Comparison of ENCODE assay signal across 8 cellular contexts in the genomic region with DNA sequence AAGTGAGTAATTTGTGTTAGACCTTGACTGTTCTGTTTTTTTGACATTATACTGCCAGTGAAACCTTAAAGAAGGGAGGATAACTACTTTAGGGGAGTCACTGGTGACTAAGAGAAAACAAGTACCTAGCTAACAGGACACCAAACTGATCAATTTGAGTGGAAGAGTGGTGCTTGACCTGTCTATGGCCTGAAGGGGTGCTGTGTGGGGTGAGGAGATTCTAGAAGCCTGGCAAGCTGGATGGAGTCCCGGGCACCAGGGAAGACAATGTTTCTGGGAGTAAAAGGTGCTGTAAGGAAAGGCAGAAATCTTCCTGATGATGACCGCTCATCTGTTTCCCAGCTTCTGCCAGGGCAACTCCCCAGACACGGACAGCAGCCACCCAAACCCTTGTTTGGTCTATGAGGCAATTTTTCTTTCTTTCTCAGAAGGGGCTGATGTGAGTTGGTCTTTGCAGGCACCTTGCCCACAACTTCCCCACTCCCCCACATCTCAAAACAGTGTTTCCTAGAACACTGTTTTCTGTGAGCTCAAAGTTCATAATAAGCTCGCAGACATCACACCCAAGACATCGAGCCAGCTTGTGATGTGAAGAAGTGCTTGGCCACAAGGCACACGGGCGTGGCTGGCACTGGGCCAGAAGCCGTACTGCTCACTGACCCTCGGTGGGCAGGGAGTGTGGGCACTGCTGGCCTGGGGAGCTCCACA. TPM values are rescaled to one million over a fixed set of nuclear protein-coding genes. Genes with fewer than 3 reads are reported as not detected.
DNase-seq lines count a peak whose midpoint lies in the region; ATAC-seq, FAIRE-seq and TF ChIP-seq lines count a peak whose summit lies in the region.

No MANE protein-coding gene starts in this region.

- H3K27ac ChIP-seq in HepG2 (ENCODE audit: extremely low read length, insufficient read depth, low read length): no peak overlapping the region

- DNase-seq in Right ventricle myocardium inferior (ENCODE audit: missing footprints) (no peak), cardiac septum (ENCODE audit: low spot score) (no peak), HepG2 (ENCODE audit: low spot score) (no peak), NCI-H446 treated with DMSO at 0.1 percent for 48 hours (lab: John Stamatoyannopoulos, UW) (no peak)
- peak; percentile 73 to 75 for DNase-seq in activated T-cell treated with anti-CD3 and anti-CD28 coated beads, Interleukin-2, amount 50 U/mL, for 72 hours

- H3K36me3 Mint-ChIP-seq in activated T-cell treated with anti-CD3 and anti-CD28 coated beads, Interleukin-2, amount 50 U/mL, for 72 hours (ENCODE audit: insufficient read depth in 2 of 2): peaks cover 15 to 25% of the 10 kb centered on the region in 2 donors

- FAIRE-seq in HepG2 (lab: Jason Lieb, UNC): no peak

- TF ChIP-seq CTCF in HepG2 (CRISPR knock-in tag; IDR thresholded peaks at IDR 0.05): no peak

- H3K9ac ChIP-seq in HepG2 (ENCODE audit: insufficient read depth, low read depth, low read length): no peak overlapping the region

- H3K79me2 ChIP-seq in HepG2 (ENCODE audit: insufficient read depth, low read length): no peaks in the 10 kb centered on the region

- intact Hi-C loops in Right ventricle myocardium inferior (cut with DNase I): loop anchor here (5.0 kb wide), 1 partner anchor 143 kb away; no protein-coding TSS in a partner anchor
- intact Hi-C loops in cardiac septum (cut with DNase I): no loop called here
- intact Hi-C loops in HepG2 (cut with micrococcal nuclease; ENCODE audit: unreplicated experiment): no loop called here

- no peaks in the 10 kb centered on the region for H3K27me3 Mint-ChIP-seq in activated T-cell treated with anti-CD3 and anti-CD28 coated beads, Interleukin-2, amount 50 U/mL, for 72 hours (ENCODE audit: low read depth)

- peaks cover 89% of the 10 kb centered on the region for H3K4me1 Mint-ChIP-seq in activated T-cell treated with anti-CD3 and anti-CD28 coated beads, Interleukin-2, amount 50 U/mL, for 72 hours (ENCODE audit: low read depth)

- H3K27ac Mint-ChIP-seq in activated T-cell treated with anti-CD3 and anti-CD28 coated beads, Interleukin-2, amount 50 U/mL, for 72 hours: peak overlapping the region; percentile 99

- CTCF ChIA-PET in HepG2 (lab: Yijun Ruan, JAX; ENCODE audit: low intra/inter-chr PET ratio, low total read pairs): interaction anchor here (2.7 kb wide), 1 partner anchor 417 kb away, joined by 10 read pairs; no protein-coding TSS in a partner anchor

- no peak overlapping the region for H2AFZ ChIP-seq in HepG2 (ENCODE audit: low read length)

- no peaks in the 10 kb centered on the region for H3K36me3 ChIP-seq in HepG2 (replicated peaks in 1 of 2; ENCODE audit: control insufficient read depth in 1 of 2, insufficient read depth in 2 of 2, low read length in 2 of 2)

- BruUV-seq in HepG2 (replicated peaks; lab: Mats Ljungman, UMichigan): no TSS peak

- in situ Hi-C loops in HepG2 (cut with HindIII; ENCODE audit: extremely low pct_ligation_motif_present, low pct_unique_long_range_greater_than_20kb): loop anchor here (10.0 kb wide), 1 partner anchor 415 kb away; no protein-coding TSS in a partner anchor

- TF ChIP-seq EP300 in HepG2 (IDR thresholded peaks at IDR 0.05; ENCODE audit: low read depth in 2 of 2, low read length in 2 of 2): no peak
- TF ChIP-seq EP300 in HepG2 (CRISPR knock-in tag; IDR thresholded peaks at IDR 0.05; ENCODE audit: borderline replicate concordance): no peak

- peak; percentile 5 for ATAC-seq in Right ventricle myocardium inferior
- peak; percentile 52 to 60 for ATAC-seq in activated T-cell treated with anti-CD3 and anti-CD28 coated beads, Interleukin-2, amount 50 U/mL, for 72 hours (replicated peaks in 1 of 2)
- ATAC-seq in HepG2: peak; percentile 77
- no peak for ATAC-seq in GM18498 (IDR thresholded peaks at IDR 0.05; ENCODE audit: unreplicated experiment)
- ATAC-seq in GM18858 (IDR thresholded peaks at IDR 0.05; ENCODE audit: unreplicated experiment): no peak
- no peak for ATAC-seq in HG03108 (IDR thresholded peaks at IDR 0.05; ENCODE audit: unreplicated experiment)

- H3K4me2 ChIP-seq in HepG2 (ENCODE audit: low read depth, low read length): no peak overlapping the region

- TF ChIP-seq POLR2A in HepG2 (IDR thresholded peaks at IDR 0.05; ENCODE audit: insufficient read depth in 1 of 2, low read depth in 2 of 2, low read length in 2 of 2): no peak

- H3K27me3 ChIP-seq in HepG2 (ENCODE audit: control insufficient read depth in 1 of 2, insufficient read depth in 2 of 2, low read length in 2 of 2): no peaks in the 10 kb centered on the region

- no peaks in the 10 kb centered on the region for H3K4me1 ChIP-seq in HepG2 (ENCODE audit: insufficient read depth, low read length)

- peak overlapping the region; percentile 87 to 92 for H3K4me3 Mint-ChIP-seq in activated T-cell treated with anti-CD3 and anti-CD28 coated beads, Interleukin-2, amount 50 U/mL, for 72 hours

- no peaks in the 10 kb centered on the region for H3K9me3 Mint-ChIP-seq in activated T-cell treated with anti-CD3 and anti-CD28 coated beads, Interleukin-2, amount 50 U/mL, for 72 hours

- no peaks in the 10 kb centered on the region for H3K9me3 ChIP-seq in HepG2 (ENCODE audit: low read length)

- H4K20me1 ChIP-seq in HepG2 (ENCODE audit: insufficient read depth, low read length): no peaks in the 10 kb centered on the region

- H3K4me3 ChIP-seq in HepG2 (replicated peaks in 1 of 3; ENCODE audit: insufficient read depth in 1 of 3, low read depth in 2 of 3, low read length in 3 of 3): no peak overlapping the region

- no peak for TF ChIP-seq RAD21 in HepG2 (CRISPR knock-in tag; IDR thresholded peaks at IDR 0.05)

- 32% methylated on average over 9 of the region's 9 CpGs for WGBS in HepG2 (ENCODE audit: low lambda C conversion rate)

- POLR2A ChIA-PET in HepG2 (lab: Yijun Ruan, JAX): no interaction called here

TF ChIP-seq in HepG2, 621 proteins besides CTCF, POLR2A, EP300 and RAD21:
- TF ChIP-seq, protein P1, sequence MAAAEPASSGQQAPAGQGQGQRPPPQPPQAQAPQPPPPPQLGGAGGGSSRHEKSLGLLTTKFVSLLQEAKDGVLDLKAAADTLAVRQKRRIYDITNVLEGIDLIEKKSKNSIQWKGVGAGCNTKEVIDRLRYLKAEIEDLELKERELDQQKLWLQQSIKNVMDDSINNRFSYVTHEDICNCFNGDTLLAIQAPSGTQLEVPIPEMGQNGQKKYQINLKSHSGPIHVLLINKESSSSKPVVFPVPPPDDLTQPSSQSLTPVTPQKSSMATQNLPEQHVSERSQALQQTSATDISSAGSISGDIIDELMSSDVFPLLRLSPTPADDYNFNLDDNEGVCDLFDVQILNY (CRISPR knock-in tag; conservative IDR thresholded peaks at IDR 0.05): no peak
- no peak for TF ChIP-seq ZNF354B (CRISPR knock-in tag; IDR thresholded peaks at IDR 0.05)
- TF ChIP-seq PHB2 (IDR thresholded peaks at IDR 0.05; ENCODE audit: partially characterized antibody): no peak
- TF ChIP-seq, protein P2, sequence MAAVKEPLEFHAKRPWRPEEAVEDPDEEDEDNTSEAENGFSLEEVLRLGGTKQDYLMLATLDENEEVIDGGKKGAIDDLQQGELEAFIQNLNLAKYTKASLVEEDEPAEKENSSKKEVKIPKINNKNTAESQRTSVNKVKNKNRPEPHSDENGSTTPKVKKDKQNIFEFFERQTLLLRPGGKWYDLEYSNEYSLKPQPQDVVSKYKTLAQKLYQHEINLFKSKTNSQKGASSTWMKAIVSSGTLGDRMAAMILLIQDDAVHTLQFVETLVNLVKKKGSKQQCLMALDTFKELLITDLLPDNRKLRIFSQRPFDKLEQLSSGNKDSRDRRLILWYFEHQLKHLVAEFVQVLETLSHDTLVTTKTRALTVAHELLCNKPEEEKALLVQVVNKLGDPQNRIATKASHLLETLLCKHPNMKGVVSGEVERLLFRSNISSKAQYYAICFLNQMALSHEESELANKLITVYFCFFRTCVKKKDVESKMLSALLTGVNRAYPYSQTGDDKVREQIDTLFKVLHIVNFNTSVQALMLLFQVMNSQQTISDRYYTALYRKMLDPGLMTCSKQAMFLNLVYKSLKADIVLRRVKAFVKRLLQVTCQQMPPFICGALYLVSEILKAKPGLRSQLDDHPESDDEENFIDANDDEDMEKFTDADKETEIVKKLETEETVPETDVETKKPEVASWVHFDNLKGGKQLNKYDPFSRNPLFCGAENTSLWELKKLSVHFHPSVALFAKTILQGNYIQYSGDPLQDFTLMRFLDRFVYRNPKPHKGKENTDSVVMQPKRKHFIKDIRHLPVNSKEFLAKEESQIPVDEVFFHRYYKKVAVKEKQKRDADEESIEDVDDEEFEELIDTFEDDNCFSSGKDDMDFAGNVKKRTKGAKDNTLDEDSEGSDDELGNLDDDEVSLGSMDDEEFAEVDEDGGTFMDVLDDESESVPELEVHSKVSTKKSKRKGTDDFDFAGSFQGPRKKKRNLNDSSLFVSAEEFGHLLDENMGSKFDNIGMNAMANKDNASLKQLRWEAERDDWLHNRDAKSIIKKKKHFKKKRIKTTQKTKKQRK (IDR thresholded peaks at IDR 0.05; ENCODE audit: low read length): no peak

RNA-seq across cellular contexts. Expression of a gene that starts 4.6 kb away (rescaled TPM):
- total RNA-seq in Right ventricle myocardium inferior (1.0 TPM), cardiac septum (1.2 TPM), HepG2 (2016; rRNA removed; fragmentation: Illumina TruSeq; extraction: Trizol) (not detected in 2 replicates)
- total RNA-seq in activated T-cell treated with anti-CD3 and anti-CD28 coated beads, Interleukin-2, amount 50 U/mL, for 72 hours: 10 to 100 TPM; 37.8 to 52.3 TPM
- total RNA-seq in HepG2 (2016; cell fraction: cytosol; rRNA removed; fragmentation: Illumina TruSeq; extraction: Trizol; ENCODE audit: low read depth): not detected in 2 replicates
- total RNA-seq in HepG2 (2016; cell fraction: insoluble cytoplasmic fraction; rRNA removed; fragmentation: Illumina TruSeq; extraction: Trizol): not detected in 2 replicates
- total RNA-seq in HepG2 (2016; cell fraction: membrane; rRNA removed; fragmentation: Illumina TruSeq; extraction: Trizol): not detected in 2 replicates
- total RNA-seq in HepG2 (2016; cell fraction: nucleus; rRNA removed; fragmentation: Illumina TruSeq; extraction: Trizol): not detected in 2 replicates
- polyA plus RNA-seq in HepG2 (2011; rRNA removed): not detected in 2 replicates
- not detected in 2 replicates for polyA plus RNA-seq in HepG2 (2011; cell fraction: cytosol; rRNA removed)
- not detected in 2 replicates for polyA plus RNA-seq in HepG2 (2011; cell fraction: nucleus; rRNA removed)
- polyA plus RNA-seq in HepG2 (2012): not detected in 2 replicates
- polyA plus RNA-seq in HepG2 (2016; cell fraction: cytosol; fragmentation: Illumina TruSeq; extraction: Trizol; ENCODE audit: low read depth): not detected in 2 replicates
- polyA plus RNA-seq in HepG2 (2016; cell fraction: insoluble cytoplasmic fraction; fragmentation: Illumina TruSeq; extraction: Trizol; ENCODE audit: low read depth): not detected in 2 replicates
- polyA plus RNA-seq in HepG2 (2016; cell fraction: membrane; fragmentation: Illumina TruSeq; extraction: Trizol; ENCODE audit: low read depth): not detected in 2 replicates
- not detected in 2 replicates for polyA plus RNA-seq in HepG2 (2016; cell fraction: nucleus; fragmentation: Illumina TruSeq; extraction: Trizol; ENCODE audit: insufficient read depth, low read depth)
- polyA minus RNA-seq in HepG2 (2011; rRNA and poly(A)+ RNA removed; ENCODE audit: low replicate concordance): not detected in 2 replicates
- not detected in 2 replicates for polyA minus RNA-seq in HepG2 (2011; cell fraction: cytosol; rRNA and poly(A)+ RNA removed)
- polyA minus RNA-seq in HepG2 (2011; cell fraction: nucleus; rRNA and poly(A)+ RNA removed): not detected in 2 replicates

Comparison
In these comparisons a context has a peak if more than half of its experiments do, and no peak if none do; other contexts are left out.
1. ATAC-seq: peak in Right ventricle myocardium inferior (single experiment), activated T-cell treated with anti-CD3 and anti-CD28 coated beads, Interleukin-2, amount 50 U/mL, for 72 hours (2 of 2) and HepG2 (single experiment); none in GM18498 (single experiment), GM18858 (single experiment) and HG03108 (single experiment).
2. DNase-seq: peak in activated T-cell treated with anti-CD3 and anti-CD28 coated beads, Interleukin-2, amount 50 U/mL, for 72 hours (2 of 2); none in Right ventricle myocardium inferior (single experiment), cardiac septum (single experiment), HepG2 (single experiment) and NCI-H446 treated with DMSO at 0.1 percent for 48 hours (single experiment).
3. RNA of a gene that starts 4.6 kb away (total RNA-seq): 37.8 to 52.3 TPM in activated T-cell treated with anti-CD3 and anti-CD28 coated beads, Interleukin-2, amount 50 U/mL, for 72 hours; 1.2 TPM in cardiac septum (single experiment), 1.0 TPM in Right ventricle myocardium inferior (single experiment) and not detected in HepG2; every median in the first group is over 10 times any median in the second.